Comparison of ENCODE assay signal across 1 cellular context in the genomic region with DNA sequence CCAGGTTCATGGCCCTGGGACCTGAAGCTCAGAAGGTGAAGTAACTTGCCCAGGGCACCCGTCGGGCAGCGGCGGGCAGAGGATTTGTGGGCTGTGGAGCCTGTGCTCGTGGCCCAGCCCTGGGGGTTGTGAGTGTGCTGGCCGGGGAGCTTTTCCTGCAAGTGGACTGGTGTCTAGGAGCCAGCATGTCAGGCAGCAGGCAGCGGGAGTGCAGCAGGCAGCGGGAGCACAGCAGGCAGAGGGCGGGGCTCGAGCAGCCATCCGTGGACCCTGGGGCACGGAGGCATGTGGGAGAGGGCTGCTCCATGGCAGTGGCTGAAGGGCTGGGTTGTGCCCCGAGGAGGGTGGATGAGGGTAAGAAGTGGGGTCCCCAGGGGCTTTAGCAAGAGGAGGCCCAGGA.
TF ChIP-seq lines count a peak whose summit lies in the region.

No MANE protein-coding gene starts in this region.

TF ChIP-seq in Ishikawa, 13 proteins besides CTCF, POLR2A, EP300 and RAD21 (continued from another document):
- TF ChIP-seq, protein P1, sequence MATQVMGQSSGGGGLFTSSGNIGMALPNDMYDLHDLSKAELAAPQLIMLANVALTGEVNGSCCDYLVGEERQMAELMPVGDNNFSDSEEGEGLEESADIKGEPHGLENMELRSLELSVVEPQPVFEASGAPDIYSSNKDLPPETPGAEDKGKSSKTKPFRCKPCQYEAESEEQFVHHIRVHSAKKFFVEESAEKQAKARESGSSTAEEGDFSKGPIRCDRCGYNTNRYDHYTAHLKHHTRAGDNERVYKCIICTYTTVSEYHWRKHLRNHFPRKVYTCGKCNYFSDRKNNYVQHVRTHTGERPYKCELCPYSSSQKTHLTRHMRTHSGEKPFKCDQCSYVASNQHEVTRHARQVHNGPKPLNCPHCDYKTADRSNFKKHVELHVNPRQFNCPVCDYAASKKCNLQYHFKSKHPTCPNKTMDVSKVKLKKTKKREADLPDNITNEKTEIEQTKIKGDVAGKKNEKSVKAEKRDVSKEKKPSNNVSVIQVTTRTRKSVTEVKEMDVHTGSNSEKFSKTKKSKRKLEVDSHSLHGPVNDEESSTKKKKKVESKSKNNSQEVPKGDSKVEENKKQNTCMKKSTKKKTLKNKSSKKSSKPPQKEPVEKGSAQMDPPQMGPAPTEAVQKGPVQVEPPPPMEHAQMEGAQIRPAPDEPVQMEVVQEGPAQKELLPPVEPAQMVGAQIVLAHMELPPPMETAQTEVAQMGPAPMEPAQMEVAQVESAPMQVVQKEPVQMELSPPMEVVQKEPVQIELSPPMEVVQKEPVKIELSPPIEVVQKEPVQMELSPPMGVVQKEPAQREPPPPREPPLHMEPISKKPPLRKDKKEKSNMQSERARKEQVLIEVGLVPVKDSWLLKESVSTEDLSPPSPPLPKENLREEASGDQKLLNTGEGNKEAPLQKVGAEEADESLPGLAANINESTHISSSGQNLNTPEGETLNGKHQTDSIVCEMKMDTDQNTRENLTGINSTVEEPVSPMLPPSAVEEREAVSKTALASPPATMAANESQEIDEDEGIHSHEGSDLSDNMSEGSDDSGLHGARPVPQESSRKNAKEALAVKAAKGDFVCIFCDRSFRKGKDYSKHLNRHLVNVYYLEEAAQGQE (IDR thresholded peaks at IDR 0.05; ENCODE audit: low read depth), result no peak
- no peak for TF ChIP-seq YY1 (IDR thresholded peaks at IDR 0.05; ENCODE audit: low read depth)
- TF ChIP-seq TEAD4 (IDR thresholded peaks at IDR 0.05), result 0 out of 2 replicates have a peak, but pooled peaks have one; percentile 17
- TF ChIP-seq ZBTB7A (IDR thresholded peaks at IDR 0.05; ENCODE audit: low read depth), result peak; percentile 67; the same call in 1 of the 2 replicates
- no peak for TF ChIP-seq CEBPB (IDR thresholded peaks at IDR 0.05)
